23 cellular contexts compared by ENCODE assay signal in the genomic region with DNA sequence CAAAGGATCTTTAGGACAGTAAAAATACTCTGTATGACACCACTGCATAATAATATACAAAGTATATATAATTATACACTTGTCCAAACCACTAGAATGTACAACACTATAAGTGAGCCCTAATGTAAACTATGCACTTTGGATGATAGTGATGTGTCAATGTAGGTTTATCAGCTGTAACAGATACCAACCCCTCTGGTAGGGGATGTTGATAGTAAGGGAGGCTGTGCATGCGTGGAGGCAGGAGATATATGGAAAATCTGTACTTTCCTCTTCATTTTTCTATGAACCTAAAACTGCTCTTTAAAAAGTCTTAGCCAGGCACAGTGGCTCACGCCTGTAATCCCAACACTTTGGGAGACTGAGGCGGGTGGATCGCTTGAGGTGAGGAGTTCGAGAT.
"Had no signal": no experiment of that assay in that cellular context is flagged by ENCODE, and none has a peak within 500 bp of the region (broad histone marks: within the 10 kb centered on the region; RNA-seq: fewer than 3 reads in every experiment).

No MANE protein-coding gene starts in this region.

- DNase-seq: IMR-90, Kasumi-1, MM.1S, NCI-H1048, NCI-H1105, NCI-H1417, NCI-H1436 treated with DMSO at 0.1 percent for 48 hours, NCI-H1694, NCI-H187 treated with DMSO at 0.1 percent for 48 hours, NCI-H2029 treated with DMSO at 0.1 percent for 48 hours, NCI-H2171 treated with DMSO at 0.1 percent for 48 hours, NCI-H345, NCI-H446 treated with DMSO at 0.1 percent for 48 hours, NCI-H510A treated with DMSO at 0.1 percent for 48 hours, NCI-H526, NCI-H774, Right ventricle myocardium superior, RPMI8226, SIG-M5 had no signal

- FAIRE-seq: RCC 7860 had no signal

- H3K4me3 ChIP-seq: SJSA1, SK-N-MC had no signal

- H3K4me2 ChIP-seq: KMS-11 had no signal

- H3K9me3 ChIP-seq: SJSA1 had no signal

- H3K27me3 ChIP-seq: SJSA1 had no signal

- H3K27ac ChIP-seq: KMS-11, SJSA1, SK-N-MC had no signal

- H3K9ac ChIP-seq: KMS-11 had no signal

- H3K36me3 ChIP-seq: SJSA1 had no signal
